19 cellular contexts compared by ENCODE assay signal in genomic region chr22:44544523-44545433, GRCh38.
"Had no signal": no experiment of that assay in that cellular context is flagged by ENCODE, and none has a peak within 500 bp of the region (broad histone marks: within the 10 kb centered on the region; RNA-seq: fewer than 3 reads in every experiment).

No MANE protein-coding gene starts in this region.

- H3K27me3 ChIP-seq: adrenal gland had no signal

- H3K9me3 Mint-ChIP-seq: activated naive CD4-positive, alpha-beta T cell treated with anti-CD3 and anti-CD28 coated beads, Interleukin-2, amount 50 U/mL, for 72 hours; activated T-helper 17 cell treated with anti-CD3 and anti-CD28 coated beads, Interleukin-2, amount 50 U/mL, for 72 hours; immature natural killer cell; mesothelial cell of epicardium; nephron had no signal

- H3K4me3 Mint-ChIP-seq: activated CD8-positive, alpha-beta memory T cell treated with anti-CD3 and anti-CD28 coated beads, Interleukin-2, amount 10 ng/mL, durations not matched to agents 7 days and 5 days; activated T-helper 17 cell treated with anti-CD3 and anti-CD28 coated beads, Interleukin-2, amount 50 U/mL, for 72 hours; immature natural killer cell; mesothelial cell of epicardium had no signal

- DNase-seq: activated CD4-positive, alpha-beta T cell treated with anti-CD3 and anti-CD28 coated beads, Interleukin-2, amount 50 U/mL, for 48 hours; activated CD8-positive, alpha-beta memory T cell treated with anti-CD3 and anti-CD28 coated beads, Interleukin-2, amount 10 ng/mL, durations not matched to agents 7 days and 5 days; activated T-cell treated with anti-CD3 and anti-CD28 coated beads, Interleukin-2, amount 50 U/mL, for 1 hour; adrenal gland; cerebellar nuclear complex; effector CD8-positive, alpha-beta T cell; heart right ventricle; immature natural killer cell; right cardiac atrium; stimulated activated CD4-positive, alpha-beta T cell treated with anti-CD3 and anti-CD28 coated beads, Interleukin-2, amount 100 ng/mL, for 48 hours had no signal

- H3K4me1 Mint-ChIP-seq: activated CD8-positive, alpha-beta memory T cell treated with anti-CD3 and anti-CD28 coated beads, Interleukin-2, amount 10 ng/mL, durations not matched to agents 7 days and 5 days; immature natural killer cell had no signal

- H3K4me1 ChIP-seq: adrenal gland, breast epithelium, prostate gland had no signal

- H3K36me3 Mint-ChIP-seq: activated CD8-positive, alpha-beta memory T cell treated with anti-CD3 and anti-CD28 coated beads, Interleukin-2, amount 10 ng/mL, durations not matched to agents 7 days and 5 days; activated naive CD4-positive, alpha-beta T cell treated with anti-CD3 and anti-CD28 coated beads, Interleukin-2, amount 50 U/mL, for 72 hours; immature natural killer cell; mesothelial cell of epicardium had no signal

- H3K4me3 ChIP-seq: adrenal gland, breast epithelium, esophagus muscularis mucosa, heart right ventricle, prostate gland, SK-N-MC, thoracic aorta had no signal

- H3K9me3 ChIP-seq: adrenal gland, breast epithelium, esophagus muscularis mucosa, heart right ventricle, prostate gland, thoracic aorta had no signal

- H3K27ac ChIP-seq: adrenal gland, breast epithelium, esophagus muscularis mucosa, heart right ventricle, prostate gland, SK-N-MC, thoracic aorta had no signal

- H3K27ac Mint-ChIP-seq: activated CD8-positive, alpha-beta memory T cell treated with anti-CD3 and anti-CD28 coated beads, Interleukin-2, amount 10 ng/mL, durations not matched to agents 7 days and 5 days; activated naive CD4-positive, alpha-beta T cell treated with anti-CD3 and anti-CD28 coated beads, Interleukin-2, amount 50 U/mL, for 72 hours; activated T-helper 17 cell treated with anti-CD3 and anti-CD28 coated beads, Interleukin-2, amount 50 U/mL, for 72 hours; immature natural killer cell; mesothelial cell of epicardium had no signal

- H3K36me3 ChIP-seq: adrenal gland, breast epithelium, esophagus muscularis mucosa, heart right ventricle, prostate gland, thoracic aorta had no signal
